In the genomic region with DNA sequence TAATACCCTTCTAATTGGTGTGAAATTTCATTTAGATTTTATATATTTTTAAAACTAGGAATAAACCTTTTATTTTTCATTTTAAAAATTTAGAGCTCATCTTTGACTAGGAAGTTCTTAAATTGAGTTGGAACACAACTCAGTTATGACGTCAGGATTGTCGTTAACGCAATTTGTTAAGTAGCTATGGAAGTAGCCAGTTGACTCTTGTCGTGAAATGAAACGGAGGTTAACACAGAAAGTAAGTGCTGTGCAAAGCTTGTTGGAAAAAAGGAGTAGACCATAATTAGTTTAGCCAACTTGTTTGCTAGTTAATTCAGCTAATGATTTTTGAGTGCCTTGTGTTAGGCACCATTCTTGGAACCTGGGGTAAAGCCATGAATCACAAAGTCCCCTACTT, we compare ENCODE assay signal across 1 cellular context.
TF ChIP-seq lines count a peak whose summit lies in the region.

No MANE protein-coding gene starts in this region.

TF ChIP-seq in H1, 55 proteins besides CTCF, POLR2A, EP300 and RAD21:
- TF ChIP-seq RXRA (IDR thresholded peaks at IDR 0.05; ENCODE audit: insufficient read depth, low read depth, low read length) (no peak), KDM5A (IDR thresholded peaks at IDR 0.05; ENCODE audit: low read length) (no peak), HDAC6 (IDR thresholded peaks at IDR 0.05; ENCODE audit: low read depth, low read length) (no peak), POLR2AphosphoS5 (IDR thresholded peaks at IDR 0.05; ENCODE audit: low read depth, low read length) (no peak), MAFK (IDR thresholded peaks at IDR 0.05; ENCODE audit: low read depth, low read length) (no peak), BCL11A (IDR thresholded peaks at IDR 0.05; ENCODE audit: low read depth in 2 of 2, low read length in 2 of 2) (no peak), SIN3A (conservative IDR thresholded peaks at IDR 0.05 in 1 of 2, IDR thresholded peaks at IDR 0.05 in 1 of 2; ENCODE audit: low read depth in 1 of 2, low read length in 2 of 2) (no peak), TAF7 (optimal IDR thresholded peaks at IDR 0.05; ENCODE audit: borderline replicate concordance, low read depth, low read length) (peak; percentile 4), BACH1 (IDR thresholded peaks at IDR 0.05; ENCODE audit: low read length) (no peak), POU5F1 (IDR thresholded peaks at IDR 0.05; ENCODE audit: low read depth, low read length) (no peak), ATF2 (IDR thresholded peaks at IDR 0.05; ENCODE audit: low read length) (0 out of 2 replicates have a peak, but pooled peaks have one; percentile 67), NANOG (IDR thresholded peaks at IDR 0.05; ENCODE audit: insufficient read depth, low read depth, low read length, poor library complexity, severe bottlenecking) (no peak), CREB1 (IDR thresholded peaks at IDR 0.05) (peak; percentile 69), SUZ12 (IDR thresholded peaks at IDR 0.05; ENCODE audit: low read length) (no peak), FOSL1 (IDR thresholded peaks at IDR 0.05; ENCODE audit: insufficient read depth, low read depth, low read length) (no peak), TBP (IDR thresholded peaks at IDR 0.05; ENCODE audit: low read depth, low read length) (no peak), NRF1 (IDR thresholded peaks at IDR 0.05; ENCODE audit: low read depth, low read length) (no peak), CHD1 (IDR thresholded peaks at IDR 0.05; ENCODE audit: low read depth, low read length) (no peak), KDM4A (IDR thresholded peaks at IDR 0.05; ENCODE audit: low read depth, low read length, severe bottlenecking) (no peak), EGR1 (IDR thresholded peaks at IDR 0.05; ENCODE audit: borderline replicate concordance, low read depth, low read length) (no peak)
- TF ChIP-seq, protein P1, sequence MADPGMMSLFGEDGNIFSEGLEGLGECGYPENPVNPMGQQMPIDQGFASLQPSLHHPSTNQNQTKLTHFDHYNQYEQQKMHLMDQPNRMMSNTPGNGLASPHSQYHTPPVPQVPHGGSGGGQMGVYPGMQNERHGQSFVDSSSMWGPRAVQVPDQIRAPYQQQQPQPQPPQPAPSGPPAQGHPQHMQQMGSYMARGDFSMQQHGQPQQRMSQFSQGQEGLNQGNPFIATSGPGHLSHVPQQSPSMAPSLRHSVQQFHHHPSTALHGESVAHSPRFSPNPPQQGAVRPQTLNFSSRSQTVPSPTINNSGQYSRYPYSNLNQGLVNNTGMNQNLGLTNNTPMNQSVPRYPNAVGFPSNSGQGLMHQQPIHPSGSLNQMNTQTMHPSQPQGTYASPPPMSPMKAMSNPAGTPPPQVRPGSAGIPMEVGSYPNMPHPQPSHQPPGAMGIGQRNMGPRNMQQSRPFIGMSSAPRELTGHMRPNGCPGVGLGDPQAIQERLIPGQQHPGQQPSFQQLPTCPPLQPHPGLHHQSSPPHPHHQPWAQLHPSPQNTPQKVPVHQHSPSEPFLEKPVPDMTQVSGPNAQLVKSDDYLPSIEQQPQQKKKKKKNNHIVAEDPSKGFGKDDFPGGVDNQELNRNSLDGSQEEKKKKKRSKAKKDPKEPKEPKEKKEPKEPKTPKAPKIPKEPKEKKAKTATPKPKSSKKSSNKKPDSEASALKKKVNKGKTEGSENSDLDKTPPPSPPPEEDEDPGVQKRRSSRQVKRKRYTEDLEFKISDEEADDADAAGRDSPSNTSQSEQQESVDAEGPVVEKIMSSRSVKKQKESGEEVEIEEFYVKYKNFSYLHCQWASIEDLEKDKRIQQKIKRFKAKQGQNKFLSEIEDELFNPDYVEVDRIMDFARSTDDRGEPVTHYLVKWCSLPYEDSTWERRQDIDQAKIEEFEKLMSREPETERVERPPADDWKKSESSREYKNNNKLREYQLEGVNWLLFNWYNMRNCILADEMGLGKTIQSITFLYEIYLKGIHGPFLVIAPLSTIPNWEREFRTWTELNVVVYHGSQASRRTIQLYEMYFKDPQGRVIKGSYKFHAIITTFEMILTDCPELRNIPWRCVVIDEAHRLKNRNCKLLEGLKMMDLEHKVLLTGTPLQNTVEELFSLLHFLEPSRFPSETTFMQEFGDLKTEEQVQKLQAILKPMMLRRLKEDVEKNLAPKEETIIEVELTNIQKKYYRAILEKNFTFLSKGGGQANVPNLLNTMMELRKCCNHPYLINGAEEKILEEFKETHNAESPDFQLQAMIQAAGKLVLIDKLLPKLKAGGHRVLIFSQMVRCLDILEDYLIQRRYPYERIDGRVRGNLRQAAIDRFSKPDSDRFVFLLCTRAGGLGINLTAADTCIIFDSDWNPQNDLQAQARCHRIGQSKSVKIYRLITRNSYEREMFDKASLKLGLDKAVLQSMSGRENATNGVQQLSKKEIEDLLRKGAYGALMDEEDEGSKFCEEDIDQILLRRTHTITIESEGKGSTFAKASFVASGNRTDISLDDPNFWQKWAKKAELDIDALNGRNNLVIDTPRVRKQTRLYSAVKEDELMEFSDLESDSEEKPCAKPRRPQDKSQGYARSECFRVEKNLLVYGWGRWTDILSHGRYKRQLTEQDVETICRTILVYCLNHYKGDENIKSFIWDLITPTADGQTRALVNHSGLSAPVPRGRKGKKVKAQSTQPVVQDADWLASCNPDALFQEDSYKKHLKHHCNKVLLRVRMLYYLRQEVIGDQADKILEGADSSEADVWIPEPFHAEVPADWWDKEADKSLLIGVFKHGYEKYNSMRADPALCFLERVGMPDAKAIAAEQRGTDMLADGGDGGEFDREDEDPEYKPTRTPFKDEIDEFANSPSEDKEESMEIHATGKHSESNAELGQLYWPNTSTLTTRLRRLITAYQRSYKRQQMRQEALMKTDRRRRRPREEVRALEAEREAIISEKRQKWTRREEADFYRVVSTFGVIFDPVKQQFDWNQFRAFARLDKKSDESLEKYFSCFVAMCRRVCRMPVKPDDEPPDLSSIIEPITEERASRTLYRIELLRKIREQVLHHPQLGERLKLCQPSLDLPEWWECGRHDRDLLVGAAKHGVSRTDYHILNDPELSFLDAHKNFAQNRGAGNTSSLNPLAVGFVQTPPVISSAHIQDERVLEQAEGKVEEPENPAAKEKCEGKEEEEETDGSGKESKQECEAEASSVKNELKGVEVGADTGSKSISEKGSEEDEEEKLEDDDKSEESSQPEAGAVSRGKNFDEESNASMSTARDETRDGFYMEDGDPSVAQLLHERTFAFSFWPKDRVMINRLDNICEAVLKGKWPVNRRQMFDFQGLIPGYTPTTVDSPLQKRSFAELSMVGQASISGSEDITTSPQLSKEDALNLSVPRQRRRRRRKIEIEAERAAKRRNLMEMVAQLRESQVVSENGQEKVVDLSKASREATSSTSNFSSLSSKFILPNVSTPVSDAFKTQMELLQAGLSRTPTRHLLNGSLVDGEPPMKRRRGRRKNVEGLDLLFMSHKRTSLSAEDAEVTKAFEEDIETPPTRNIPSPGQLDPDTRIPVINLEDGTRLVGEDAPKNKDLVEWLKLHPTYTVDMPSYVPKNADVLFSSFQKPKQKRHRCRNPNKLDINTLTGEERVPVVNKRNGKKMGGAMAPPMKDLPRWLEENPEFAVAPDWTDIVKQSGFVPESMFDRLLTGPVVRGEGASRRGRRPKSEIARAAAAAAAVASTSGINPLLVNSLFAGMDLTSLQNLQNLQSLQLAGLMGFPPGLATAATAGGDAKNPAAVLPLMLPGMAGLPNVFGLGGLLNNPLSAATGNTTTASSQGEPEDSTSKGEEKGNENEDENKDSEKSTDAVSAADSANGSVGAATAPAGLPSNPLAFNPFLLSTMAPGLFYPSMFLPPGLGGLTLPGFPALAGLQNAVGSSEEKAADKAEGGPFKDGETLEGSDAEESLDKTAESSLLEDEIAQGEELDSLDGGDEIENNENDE (IDR thresholded peaks at IDR 0.05; ENCODE audit: insufficient replicate concordance, low read length) = no peak
